12 cellular contexts compared by ENCODE assay signal in the genomic region with DNA sequence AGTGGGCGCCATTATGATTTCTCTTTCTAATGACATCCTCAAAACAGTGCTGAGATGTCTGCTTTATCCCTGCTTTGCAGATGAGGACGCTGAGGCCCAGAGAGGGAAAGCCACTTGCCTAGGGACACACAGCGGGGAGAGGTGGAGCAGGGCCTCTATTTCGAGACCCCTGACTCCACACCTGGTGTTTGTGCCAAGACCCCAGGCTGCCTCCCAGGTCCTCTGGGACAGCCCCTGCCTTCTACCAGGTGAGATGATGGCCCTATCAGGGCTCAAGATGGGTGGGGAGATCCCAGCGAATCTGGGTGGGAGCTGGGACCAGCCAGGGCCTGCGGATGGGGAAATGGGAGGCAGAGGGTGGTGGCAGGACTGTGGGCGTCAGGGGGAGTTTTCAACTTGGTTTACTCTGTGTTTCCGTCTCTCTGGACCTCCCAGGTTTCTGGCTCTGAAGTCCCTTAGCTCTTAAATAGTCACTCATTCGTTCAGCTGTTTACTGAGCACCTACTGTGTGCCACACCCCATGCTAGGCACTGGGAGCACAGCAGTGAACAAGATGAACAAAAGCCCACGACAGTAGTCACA. TPM values are rescaled to one million over a fixed set of nuclear protein-coding genes. Genes with fewer than 3 reads are reported as not detected.
A peak's percentile ranks its signal among the peaks of the same experiment; 100 is the strongest.
DNase-seq lines count a peak whose midpoint lies in the region; ATAC-seq and TF ChIP-seq lines count a peak whose summit lies in the region.
"Had no signal": no experiment of that assay in that cellular context is flagged by ENCODE, and none has a peak within 500 bp of the region (broad histone marks: within the 10 kb centered on the region; RNA-seq: fewer than 3 reads in every experiment).

No MANE protein-coding gene starts in this region.

- peak overlapping the region; percentile 45 for H3K4me3 Mint-ChIP-seq in activated T-cell treated with anti-CD3 and anti-CD28 coated beads, Interleukin-2, amount 50 U/mL, for 4 hours
- peak overlapping the region; percentile 22 to 75 (median 71) for H3K4me3 Mint-ChIP-seq in immature natural killer cell
- no peak overlapping the region for H3K4me3 Mint-ChIP-seq in stimulated activated memory B cell treated with anti-CD40 and anti-IgM and Interleukin-4, amounts not matched to agents 10 μg/mL and 1 μg/mL and 100 μg/mL, for 72 hours

- peaks cover 71% of the 10 kb centered on the region for H3K36me3 ChIP-seq in RWPE2 (ENCODE audit: low read depth)

- no peak for TF ChIP-seq CTCF in RWPE2 (IDR thresholded peaks at IDR 0.05; ENCODE audit: poor library complexity, severe bottlenecking)

- H3K9me3 ChIP-seq in RWPE2 (ENCODE audit: severe bottlenecking) = no peaks in the 10 kb centered on the region
- H3K9me3 ChIP-seq: transverse colon had no signal

- H3K4me1 Mint-ChIP-seq in activated T-cell treated with anti-CD3 and anti-CD28 coated beads, Interleukin-2, amount 50 U/mL, for 4 hours (ENCODE audit: low read depth) = peaks cover 10% of the 10 kb centered on the region
- peaks cover 13 to 17% of the 10 kb centered on the region in 2 donors for H3K4me1 Mint-ChIP-seq in immature natural killer cell
- peaks cover 72% of the 10 kb centered on the region for H3K4me1 Mint-ChIP-seq in stimulated activated memory B cell treated with anti-CD40 and anti-IgM and Interleukin-4, amounts not matched to agents 10 μg/mL and 1 μg/mL and 100 μg/mL, for 72 hours

- H3K4me3 ChIP-seq in RWPE2 (ENCODE audit: severe bottlenecking) = no peak overlapping the region
- H3K4me3 ChIP-seq: PC-9, transverse colon had no signal

- no peak for ATAC-seq in activated T-cell treated with anti-CD3 and anti-CD28 coated beads, Interleukin-2, amount 50 U/mL, for 4 hours
- no peak for ATAC-seq in RWPE2 (ENCODE audit: low read depth)
- no peak for ATAC-seq in stimulated activated memory B cell treated with anti-CD40 and anti-IgM and Interleukin-4, amounts not matched to agents 10 μg/mL and 1 μg/mL and 100 μg/mL, for 72 hours
- no peak for ATAC-seq in GM21619 (IDR thresholded peaks at IDR 0.05; ENCODE audit: unreplicated experiment)

- no peaks in the 10 kb centered on the region for H3K36me3 Mint-ChIP-seq in activated T-cell treated with anti-CD3 and anti-CD28 coated beads, Interleukin-2, amount 50 U/mL, for 4 hours (ENCODE audit: insufficient read depth)
- no peaks in the 10 kb centered on the region for H3K36me3 Mint-ChIP-seq in immature natural killer cell
- H3K36me3 Mint-ChIP-seq in stimulated activated memory B cell treated with anti-CD40 and anti-IgM and Interleukin-4, amounts not matched to agents 10 μg/mL and 1 μg/mL and 100 μg/mL, for 72 hours = peaks cover 47% of the 10 kb centered on the region

- no peaks in the 10 kb centered on the region for H3K27me3 ChIP-seq in RWPE2 (ENCODE audit: insufficient read depth, poor library complexity, severe bottlenecking)
- H3K27me3 ChIP-seq: transverse colon had no signal

- H3K27ac ChIP-seq in RWPE2 (ENCODE audit: poor library complexity, severe bottlenecking) = peak overlapping the region; percentile 73
- H3K27ac ChIP-seq: PC-9 had no signal

- H3K9me3 Mint-ChIP-seq in activated T-cell treated with anti-CD3 and anti-CD28 coated beads, Interleukin-2, amount 50 U/mL, for 4 hours = no peaks in the 10 kb centered on the region
- no peaks in the 10 kb centered on the region for H3K9me3 Mint-ChIP-seq in immature natural killer cell
- H3K9me3 Mint-ChIP-seq in stimulated activated memory B cell treated with anti-CD40 and anti-IgM and Interleukin-4, amounts not matched to agents 10 μg/mL and 1 μg/mL and 100 μg/mL, for 72 hours = no peaks in the 10 kb centered on the region

- peak overlapping the region in 2 of 6 donors; percentile 53 to 81 for H3K27ac Mint-ChIP-seq in immature natural killer cell
- peak overlapping the region; percentile 88 for H3K27ac Mint-ChIP-seq in stimulated activated memory B cell treated with anti-CD40 and anti-IgM and Interleukin-4, amounts not matched to agents 10 μg/mL and 1 μg/mL and 100 μg/mL, for 72 hours

- no peaks in the 10 kb centered on the region for H3K27me3 Mint-ChIP-seq in activated T-cell treated with anti-CD3 and anti-CD28 coated beads, Interleukin-2, amount 50 U/mL, for 4 hours (ENCODE audit: low read depth)
- peaks cover 0 to 2% (median 0%) of the 10 kb centered on the region in 3 donors for H3K27me3 Mint-ChIP-seq in immature natural killer cell (ENCODE audit: low read depth in 3 of 3)
- no peaks in the 10 kb centered on the region for H3K27me3 Mint-ChIP-seq in stimulated activated memory B cell treated with anti-CD40 and anti-IgM and Interleukin-4, amounts not matched to agents 10 μg/mL and 1 μg/mL and 100 μg/mL, for 72 hours

- peaks cover 33% of the 10 kb centered on the region for H3K4me1 ChIP-seq in RWPE2 (ENCODE audit: insufficient read depth, poor library complexity, severe bottlenecking)

- no peak for DNase-seq in activated T-cell treated with anti-CD3 and anti-CD28 coated beads, Interleukin-2, amount 50 U/mL, for 4 hours
- no peak for DNase-seq in activated T-cell treated with anti-CD3 and anti-CD28 coated beads, Interleukin-2, amount 50 U/mL, for 1 hour
- DNase-seq in RWPE2 (ENCODE audit: low spot score) (peak; percentile 72), immature natural killer cell (no peak), COLO668 (lab: John Stamatoyannopoulos, UW; ENCODE audit: unreplicated experiment) (no peak), UCSD-AML1 (lab: John Stamatoyannopoulos, UW; ENCODE audit: unreplicated experiment) (no peak)
- DNase-seq: central memory CD4-positive, alpha-beta T cell; T1000; transverse colon had no signal

RNA-seq across cellular contexts. Expression of a gene that starts 36.7 kb away (rescaled TPM):
- 1 to 10 TPM; 2.8 to 4.7 (median 3.8) TPM for total RNA-seq in activated T-cell treated with anti-CD3 and anti-CD28 coated beads, Interleukin-2, amount 50 U/mL, for 4 hours
- polyA plus RNA-seq in immature natural killer cell = 1 to 10 TPM in 1 of 3 donors, under 1 TPM in 1, not detected in 1; 0.82 to 4.1 TPM
